ENCODE assay signal across 5 cellular contexts in the genomic region with DNA sequence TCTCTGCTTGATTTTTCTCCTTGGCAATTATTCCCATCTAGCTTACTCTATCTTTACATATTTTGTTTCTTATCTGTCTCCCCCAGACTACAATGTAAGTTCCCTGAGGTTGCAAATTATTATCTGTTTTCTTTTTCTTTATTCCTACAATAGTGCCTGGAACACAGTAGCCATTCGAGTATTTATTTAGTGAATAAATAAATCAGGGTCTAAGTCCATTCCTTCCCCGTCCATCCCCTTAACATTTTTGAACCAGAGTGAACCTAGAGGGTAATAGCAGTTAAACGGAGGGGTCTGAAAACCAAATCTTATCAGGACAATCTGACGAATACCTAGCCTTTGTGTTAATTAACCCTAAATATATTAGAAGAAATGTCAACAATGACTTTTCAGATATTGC.
"Had no signal": no experiment of that assay in that cellular context is flagged by ENCODE, and none has a peak within 500 bp of the region (broad histone marks: within the 10 kb centered on the region; RNA-seq: fewer than 3 reads in every experiment).

No MANE protein-coding gene starts in this region.

- ATAC-seq: HepG2 had no signal

- H2AFZ ChIP-seq: GM23338 had no signal

- DNase-seq: HCEC 1CT, KBM-7 had no signal

- H3K27ac ChIP-seq: HL-60 had no signal

- H3K4me3 ChIP-seq: GM23338 had no signal

- H3K4me2 ChIP-seq: GM23338 had no signal
